ENCODE assay signal across 1 cellular context in genomic region chr2:238061310-238062202, GRCh38.
TF ChIP-seq lines count a peak whose summit lies in the region.

No MANE protein-coding gene starts in this region.

TF ChIP-seq in HepG2, 621 proteins besides CTCF, POLR2A, EP300 and RAD21 (continued from another document and continues in another):
- TF ChIP-seq STAT6 (CRISPR knock-in tag; IDR thresholded peaks at IDR 0.05; ENCODE audit: borderline replicate concordance) (no peak), ZNF710 (CRISPR knock-in tag; IDR thresholded peaks at IDR 0.05; ENCODE audit: borderline replicate concordance) (no peak), SNAPC2 (CRISPR knock-in tag; IDR thresholded peaks at IDR 0.05) (no peak), ZFP36 (IDR thresholded peaks at IDR 0.05; ENCODE audit: borderline replicate concordance, low read depth, low read length, partially characterized antibody) (no peak), BATF2 (CRISPR knock-in tag; IDR thresholded peaks at IDR 0.05) (no peak), ZNF556 (CRISPR knock-in tag; IDR thresholded peaks at IDR 0.05; ENCODE audit: borderline replicate concordance) (no peak), MAZ (IDR thresholded peaks at IDR 0.05; ENCODE audit: borderline replicate concordance, low read depth, low read length) (no peak), MAZ (CRISPR knock-in tag; IDR thresholded peaks at IDR 0.05; ENCODE audit: low read depth) (no peak), MTA3 (CRISPR knock-in tag; IDR thresholded peaks at IDR 0.05) (no peak), ZNF414 (CRISPR knock-in tag; IDR thresholded peaks at IDR 0.05) (no peak), HOXA7 (CRISPR knock-in tag; IDR thresholded peaks at IDR 0.05) (no peak), ZNF446 (CRISPR knock-in tag; IDR thresholded peaks at IDR 0.05) (no peak), ATF4 (CRISPR knock-in tag; IDR thresholded peaks at IDR 0.05) (no peak), EEA1 (CRISPR knock-in tag; IDR thresholded peaks at IDR 0.05; ENCODE audit: borderline replicate concordance) (0 out of 2 replicates have a peak, but pooled peaks have one; percentile 78), HNRNPH1 (optimal IDR thresholded peaks at IDR 0.05; ENCODE audit: low read depth, low read length) (no peak), KDM3A (CRISPR knock-in tag; IDR thresholded peaks at IDR 0.05; ENCODE audit: low read depth) (no peak), E2F5 (CRISPR knock-in tag; conservative IDR thresholded peaks at IDR 0.05) (no peak), DMAP1 (CRISPR knock-in tag; IDR thresholded peaks at IDR 0.05) (peak; percentile 19; the same call in 1 of the 2 replicates), MAX (IDR thresholded peaks at IDR 0.05) (peak; percentile 85), SRF (IDR thresholded peaks at IDR 0.05; ENCODE audit: low read depth, low read length) (no peak), KLF6 (CRISPR knock-in tag; IDR thresholded peaks at IDR 0.05) (no peak), ATF7 (IDR thresholded peaks at IDR 0.05) (no peak), ATF7 (CRISPR knock-in tag; IDR thresholded peaks at IDR 0.05) (no peak), SCMH1 (CRISPR knock-in tag; IDR thresholded peaks at IDR 0.05; ENCODE audit: borderline replicate concordance) (no peak), ZNF644 (CRISPR knock-in tag; IDR thresholded peaks at IDR 0.05; ENCODE audit: low read depth) (no peak), ATF3 (CRISPR knock-in tag; IDR thresholded peaks at IDR 0.05) (no peak), RFXAP (CRISPR knock-in tag; IDR thresholded peaks at IDR 0.05; ENCODE audit: borderline replicate concordance) (no peak), ZNF781 (CRISPR knock-in tag; IDR thresholded peaks at IDR 0.05; ENCODE audit: borderline replicate concordance, not compliant biosample characterization) (peak; percentile 83), NFATC3 (CRISPR knock-in tag; IDR thresholded peaks at IDR 0.05) (no peak), ZNF704 (CRISPR knock-in tag; IDR thresholded peaks at IDR 0.05; ENCODE audit: borderline replicate concordance) (no peak), TRIM22 (IDR thresholded peaks at IDR 0.05) (no peak), IKZF1 (IDR thresholded peaks at IDR 0.05) (no peak), POLR2AphosphoS5 (IDR thresholded peaks at IDR 0.05; ENCODE audit: low read depth, low read length) (no peak), CBX5 (CRISPR knock-in tag; IDR thresholded peaks at IDR 0.05; ENCODE audit: borderline replicate concordance) (no peak), MAFK (conservative IDR thresholded peaks at IDR 0.05 in 1 of 2, IDR thresholded peaks at IDR 0.05 in 1 of 2; ENCODE audit: low read length in 2 of 2) (no peak), ZNF841 (CRISPR knock-in tag; IDR thresholded peaks at IDR 0.05; ENCODE audit: borderline replicate concordance) (no peak), KLF16 (CRISPR knock-in tag; IDR thresholded peaks at IDR 0.05) (no peak), MYPOP (CRISPR knock-in tag; IDR thresholded peaks at IDR 0.05) (no peak), KDM2A (CRISPR knock-in tag; IDR thresholded peaks at IDR 0.05; ENCODE audit: borderline replicate concordance, low read depth) (no peak), RBFOX2 (IDR thresholded peaks at IDR 0.05; ENCODE audit: low read depth, low read length) (no peak), LBX2 (CRISPR knock-in tag; IDR thresholded peaks at IDR 0.05; ENCODE audit: borderline replicate concordance) (no peak), MYC (CRISPR knock-in tag; IDR thresholded peaks at IDR 0.05; ENCODE audit: borderline replicate concordance) (peak; percentile 84), ZNF749 (CRISPR knock-in tag; IDR thresholded peaks at IDR 0.05; ENCODE audit: borderline replicate concordance) (no peak), HHEX (CRISPR knock-in tag; IDR thresholded peaks at IDR 0.05) (no peak), SMARCE1 (IDR thresholded peaks at IDR 0.05; ENCODE audit: borderline replicate concordance) (no peak), PRDM4 (CRISPR knock-in tag; IDR thresholded peaks at IDR 0.05; ENCODE audit: borderline replicate concordance) (no peak), ZNF232 (CRISPR knock-in tag; IDR thresholded peaks at IDR 0.05; ENCODE audit: borderline replicate concordance) (no peak), ZNF577 (CRISPR knock-in tag; IDR thresholded peaks at IDR 0.05; ENCODE audit: borderline replicate concordance, low read depth) (0 out of 2 replicates have a peak, but pooled peaks have one; percentile 74), ZNF619 (CRISPR knock-in tag; IDR thresholded peaks at IDR 0.05) (no peak), TFAP4 (IDR thresholded peaks at IDR 0.05; ENCODE audit: borderline replicate concordance, low read depth) (no peak), MATR3 (CRISPR knock-in tag; IDR thresholded peaks at IDR 0.05) (no peak), RELA (CRISPR knock-in tag; IDR thresholded peaks at IDR 0.05) (no peak), RFX5 (IDR thresholded peaks at IDR 0.05; ENCODE audit: low read depth, low read length) (no peak), GABPB1 (CRISPR knock-in tag; IDR thresholded peaks at IDR 0.05) (no peak), ZNF510 (CRISPR knock-in tag; IDR thresholded peaks at IDR 0.05; ENCODE audit: low read depth) (no peak; the same call in none of the 2 replicates), SIX1 (CRISPR knock-in tag; IDR thresholded peaks at IDR 0.05; ENCODE audit: borderline replicate concordance) (no peak)
